Comparison of ENCODE assay signal across 18 cellular contexts in the genomic region with DNA sequence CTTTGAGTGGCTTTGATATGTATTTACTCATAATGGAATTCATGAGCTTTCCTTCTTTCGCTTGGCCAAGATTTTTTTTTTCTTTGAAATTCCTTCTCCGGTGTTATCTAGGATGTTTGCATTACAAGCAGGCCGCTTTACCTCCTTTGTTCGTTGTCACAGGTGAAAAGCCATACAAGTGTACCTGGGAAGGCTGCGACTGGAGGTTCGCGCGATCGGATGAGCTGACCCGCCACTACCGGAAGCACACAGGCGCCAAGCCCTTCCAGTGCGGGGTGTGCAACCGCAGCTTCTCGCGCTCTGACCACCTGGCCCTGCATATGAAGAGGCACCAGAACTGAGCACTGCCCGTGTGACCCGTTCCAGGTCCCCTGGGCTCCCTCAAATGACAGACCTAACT. TPM values are rescaled to one million over a fixed set of nuclear protein-coding genes. Genes with fewer than 3 reads are reported as not detected.
DNase-seq lines count a peak whose midpoint lies in the region; ATAC-seq and TF ChIP-seq lines count a peak whose summit lies in the region.
"Had no signal": no experiment of that assay in that cellular context is flagged by ENCODE, and none has a peak within 500 bp of the region (broad histone marks: within the 10 kb centered on the region; RNA-seq: fewer than 3 reads in every experiment).

No MANE protein-coding gene starts in this region.

- H3K27ac ChIP-seq in hepatocyte (peak overlapping the region; percentile 92), mesodermal cell (ENCODE audit: low read depth, low read length, severe bottlenecking) (peak overlapping the region; percentile 63)
- H3K27ac ChIP-seq: BLaER1, testis had no signal

- H3K9me3 Mint-ChIP-seq in type B pancreatic cell = peaks cover 5% of the 10 kb centered on the region
- H3K9me3 Mint-ChIP-seq: natural killer cell had no signal

- H3K9me2 ChIP-seq in hepatocyte (replicated peaks; ENCODE audit: insufficient read depth) = no peaks in the 10 kb centered on the region
- H3K9me2 ChIP-seq: SK-N-SH had no signal

- H3K4me1 Mint-ChIP-seq in type B pancreatic cell (ENCODE audit: unreplicated experiment) = peaks cover 26% of the 10 kb centered on the region
- H3K4me1 Mint-ChIP-seq: natural killer cell had no signal

- H3K9me3 ChIP-seq in hepatocyte (ENCODE audit: low read depth) = no peaks in the 10 kb centered on the region
- no peaks in the 10 kb centered on the region for H3K9me3 ChIP-seq in mesodermal cell (ENCODE audit: control insufficient read depth, low read length)
- H3K9me3 ChIP-seq: BLaER1, SK-N-SH, testis had no signal

- H3K4me2 ChIP-seq in hepatocyte = peak overlapping the region; percentile 66
- H3K4me2 ChIP-seq: BLaER1, SK-N-SH had no signal

- ATAC-seq in HG03135 (IDR thresholded peaks at IDR 0.05; ENCODE audit: unreplicated experiment) = no peak
- ATAC-seq: natural killer cell had no signal

- DNase-seq in NCI-H510A treated with DMSO at 0.1 percent for 48 hours (lab: John Stamatoyannopoulos, UW) (peak; percentile 34), hepatocyte (ENCODE audit: low spot score) (peak; percentile 56), type B pancreatic cell (ENCODE audit: extremely low spot score, unreplicated experiment) (no peak), HuH-7.5 (ENCODE audit: low spot score) (no peak), SW480 (ENCODE audit: low spot score) (no peak)
- DNase-seq: activated CD4-positive, alpha-beta T cell treated with anti-CD3 and anti-CD28 coated beads, Interleukin-2, amount 50 U/mL, for 1 hour; activated naive CD8-positive, alpha-beta T cell treated with anti-CD3 and anti-CD28 coated beads, Interleukin-2, amount 10 ng/mL, durations not matched to agents 7 days and 5 days; activated T-cell treated with anti-CD3 and anti-CD28 coated beads, Interleukin-2, amount 50 U/mL, for 1 hour; DMS79 treated with DMSO at 0.1 percent for 48 hours; foreskin melanocyte; natural killer cell; NCI-H1694 treated with DMSO at 0.1 percent for 48 hours; OCI-M1; SK-N-SH; testis had no signal

- no peaks in the 10 kb centered on the region for H3K27me3 ChIP-seq in hepatocyte
- H3K27me3 ChIP-seq: BLaER1, testis had no signal

- no peak overlapping the region for H2AFZ ChIP-seq in hepatocyte

- H3K79me2 ChIP-seq in hepatocyte = peaks cover 55% of the 10 kb centered on the region

- H3K36me3 ChIP-seq in hepatocyte (replicated peaks; ENCODE audit: insufficient read depth, low read depth) (no peaks in the 10 kb centered on the region), mesodermal cell (ENCODE audit: control insufficient read depth, insufficient read depth, low read length) (peaks cover 11% of the 10 kb centered on the region)
- H3K36me3 ChIP-seq: BLaER1 had no signal

- no peaks in the 10 kb centered on the region for H4K20me1 ChIP-seq in hepatocyte (ENCODE audit: insufficient read depth, poor library complexity, severe bottlenecking)
- H4K20me1 ChIP-seq: BLaER1 had no signal

- H3K4me3 ChIP-seq in hepatocyte (no peak overlapping the region), mesodermal cell (ENCODE audit: extremely low read depth, insufficient read depth, low read length, poor library complexity, severe bottlenecking) (no peak overlapping the region)
- H3K4me3 ChIP-seq: BLaER1, testis had no signal

- peak overlapping the region; percentile 91 for H3K27ac Mint-ChIP-seq in type B pancreatic cell
- H3K27ac Mint-ChIP-seq: activated naive CD8-positive, alpha-beta T cell treated with anti-CD3 and anti-CD28 coated beads, Interleukin-2, amount 10 ng/mL, durations not matched to agents 7 days and 5 days; natural killer cell had no signal

- H3K36me3 Mint-ChIP-seq in type B pancreatic cell = peaks cover 50% of the 10 kb centered on the region
- H3K36me3 Mint-ChIP-seq: natural killer cell had no signal

- H3K4me1 ChIP-seq in hepatocyte (ENCODE audit: insufficient read depth) (peaks cover 35% of the 10 kb centered on the region), mesodermal cell (ENCODE audit: control insufficient read depth, insufficient read depth, low read length, poor library complexity, severe bottlenecking) (peaks cover 14% of the 10 kb centered on the region)
- H3K4me1 ChIP-seq: testis had no signal

- H3K27me3 Mint-ChIP-seq in type B pancreatic cell = no peaks in the 10 kb centered on the region
- H3K27me3 Mint-ChIP-seq: activated naive CD8-positive, alpha-beta T cell treated with anti-CD3 and anti-CD28 coated beads, Interleukin-2, amount 10 ng/mL, durations not matched to agents 7 days and 5 days had no signal

- WGBS in hepatocyte (ENCODE audit: low lambda C conversion rate, missing lambda C conversion rate) = 32% methylated on average over 18 of the region's 18 CpGs
- WGBS in mesodermal cell (ENCODE audit: insufficient coverage in 2 of 2), 2 experiments = 63 to 66% methylated on average over 15 to 16 of the region's 18 CpGs

- H3K4me3 Mint-ChIP-seq in type B pancreatic cell = peak overlapping the region; percentile 63
- H3K4me3 Mint-ChIP-seq: activated naive CD8-positive, alpha-beta T cell treated with anti-CD3 and anti-CD28 coated beads, Interleukin-2, amount 10 ng/mL, durations not matched to agents 7 days and 5 days; natural killer cell had no signal

- no peak for TF ChIP-seq CTCF in hepatocyte (IDR thresholded peaks at IDR 0.05; ENCODE audit: poor library complexity)
- no peak for TF ChIP-seq CTCF in type B pancreatic cell (conservative IDR thresholded peaks at IDR 0.05)

RNA-seq across cellular contexts. Expression of a gene that starts 16.7 kb away (rescaled TPM):
- total RNA-seq in hepatocyte (95.8 and 99.9 TPM in 2 replicates), type B pancreatic cell (ENCODE audit: low replicate concordance) (189 and 632 TPM in 2 replicates)
- 92.6 and 94.4 TPM in 2 replicates for polyA plus RNA-seq in hepatocyte
- 7.0 TPM for polyA plus RNA-seq in mesodermal cell (2013, experiment 1 of 2)
- 8.5 TPM for polyA plus RNA-seq in mesodermal cell (2013, experiment 2 of 2)

Comparison
In these comparisons a context has a peak if more than half of its experiments do, and no peak if none do; other contexts are left out.
1. DNase-seq: peak in NCI-H510A treated with DMSO at 0.1 percent for 48 hours (single experiment) and hepatocyte (single experiment); none in type B pancreatic cell (single experiment), HuH-7.5 (single experiment) and SW480 (single experiment).